1 cellular context compared by ENCODE assay signal in the genomic region with DNA sequence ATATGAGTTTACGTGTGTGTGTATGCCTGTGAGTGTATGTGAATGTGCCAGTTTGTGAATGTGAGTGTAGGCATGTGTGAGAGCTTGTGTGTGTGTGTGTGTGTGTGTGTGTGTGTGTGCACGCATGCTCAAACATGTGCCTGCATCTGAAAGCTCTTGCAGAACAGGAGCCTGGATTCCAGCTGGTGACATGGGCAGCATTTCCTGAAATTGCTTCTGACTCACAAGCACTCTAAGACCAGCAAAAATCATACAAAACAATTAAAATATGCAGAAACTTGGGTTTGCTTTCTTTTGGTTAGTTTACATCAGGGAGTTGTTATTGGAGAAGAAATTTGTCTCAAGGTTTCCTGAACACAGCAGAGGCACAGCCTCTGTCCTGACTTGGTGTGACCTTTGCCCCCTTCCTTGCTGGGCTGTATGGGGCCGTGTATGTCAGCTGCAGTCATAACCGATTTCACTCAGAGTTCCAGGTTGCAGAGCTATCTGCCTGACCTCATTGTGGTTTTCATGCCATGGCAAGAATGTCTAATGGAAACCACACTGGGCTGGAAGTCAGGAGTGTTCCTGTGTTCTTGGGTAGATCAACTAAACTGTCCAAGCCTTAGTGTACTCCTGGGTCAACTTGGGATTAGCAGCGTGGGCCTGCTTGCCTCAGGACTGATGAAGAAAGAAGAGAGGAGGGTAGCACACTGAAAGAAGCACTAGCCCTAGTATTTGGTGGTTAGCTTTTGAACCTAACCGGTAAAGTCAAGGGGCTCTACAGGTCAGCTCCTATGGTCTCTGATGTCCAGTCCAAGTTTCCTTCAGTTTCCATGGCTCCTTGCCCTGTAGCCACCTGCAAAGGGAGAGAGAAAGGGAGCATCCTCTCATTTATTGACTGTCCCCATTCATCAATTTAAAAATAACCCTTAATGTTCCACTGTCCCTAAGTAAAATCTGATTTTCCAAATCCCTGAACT.
TF ChIP-seq lines count a peak whose summit lies in the region.

No MANE protein-coding gene starts in this region.

TF ChIP-seq in GM12878, 131 proteins besides CTCF, POLR2A, EP300 and RAD21 (continued from another document):
- TF ChIP-seq IKZF2 (IDR thresholded peaks at IDR 0.05) (peak in 1 of 2 experiments; percentile 38; a peak in 1 of 4 replicates), SMAD5 (IDR thresholded peaks at IDR 0.05; ENCODE audit: low read depth) (no peak), NR2F1 (conservative IDR thresholded peaks at IDR 0.05) (peak; percentile 74), PAX5 (IDR thresholded peaks at IDR 0.05; ENCODE audit: borderline replicate concordance, low read depth, low read length) (no peak)
- TF ChIP-seq, protein P1, sequence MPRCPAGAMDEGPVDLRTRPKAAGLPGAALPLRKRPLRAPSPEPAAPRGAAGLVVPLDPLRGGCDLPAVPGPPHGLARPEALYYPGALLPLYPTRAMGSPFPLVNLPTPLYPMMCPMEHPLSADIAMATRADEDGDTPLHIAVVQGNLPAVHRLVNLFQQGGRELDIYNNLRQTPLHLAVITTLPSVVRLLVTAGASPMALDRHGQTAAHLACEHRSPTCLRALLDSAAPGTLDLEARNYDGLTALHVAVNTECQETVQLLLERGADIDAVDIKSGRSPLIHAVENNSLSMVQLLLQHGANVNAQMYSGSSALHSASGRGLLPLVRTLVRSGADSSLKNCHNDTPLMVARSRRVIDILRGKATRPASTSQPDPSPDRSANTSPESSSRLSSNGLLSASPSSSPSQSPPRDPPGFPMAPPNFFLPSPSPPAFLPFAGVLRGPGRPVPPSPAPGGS (IDR thresholded peaks at IDR 0.05; ENCODE audit: borderline replicate concordance, insufficient read depth, low read depth, low read length, poor library complexity, severe bottlenecking), result peak; percentile 33
TF ChIP-seq in GM12878: peak in this region for 7.
